Comparison of ENCODE assay signal across 1 cellular context in genomic region chr6:25411316-25411961, GRCh38.
TF ChIP-seq lines count a peak whose summit lies in the region.

No MANE protein-coding gene starts in this region.

TF ChIP-seq in GM23338, 12 proteins besides CTCF, POLR2A, EP300 and RAD21 (continued from another document):
- no peak for TF ChIP-seq ZNF462 (CRISPR knock-in tag; IDR thresholded peaks at IDR 0.05)
- TF ChIP-seq EZH2 (IDR thresholded peaks at IDR 0.05; ENCODE audit: low read depth, unreplicated experiment): no peak
- TF ChIP-seq NANOG (IDR thresholded peaks at IDR 0.05; ENCODE audit: borderline replicate concordance): no peak
- TF ChIP-seq REST (IDR thresholded peaks at IDR 0.05; ENCODE audit: unreplicated experiment): no peak
